Comparison of ENCODE assay signal across 8 cellular contexts in the genomic region with DNA sequence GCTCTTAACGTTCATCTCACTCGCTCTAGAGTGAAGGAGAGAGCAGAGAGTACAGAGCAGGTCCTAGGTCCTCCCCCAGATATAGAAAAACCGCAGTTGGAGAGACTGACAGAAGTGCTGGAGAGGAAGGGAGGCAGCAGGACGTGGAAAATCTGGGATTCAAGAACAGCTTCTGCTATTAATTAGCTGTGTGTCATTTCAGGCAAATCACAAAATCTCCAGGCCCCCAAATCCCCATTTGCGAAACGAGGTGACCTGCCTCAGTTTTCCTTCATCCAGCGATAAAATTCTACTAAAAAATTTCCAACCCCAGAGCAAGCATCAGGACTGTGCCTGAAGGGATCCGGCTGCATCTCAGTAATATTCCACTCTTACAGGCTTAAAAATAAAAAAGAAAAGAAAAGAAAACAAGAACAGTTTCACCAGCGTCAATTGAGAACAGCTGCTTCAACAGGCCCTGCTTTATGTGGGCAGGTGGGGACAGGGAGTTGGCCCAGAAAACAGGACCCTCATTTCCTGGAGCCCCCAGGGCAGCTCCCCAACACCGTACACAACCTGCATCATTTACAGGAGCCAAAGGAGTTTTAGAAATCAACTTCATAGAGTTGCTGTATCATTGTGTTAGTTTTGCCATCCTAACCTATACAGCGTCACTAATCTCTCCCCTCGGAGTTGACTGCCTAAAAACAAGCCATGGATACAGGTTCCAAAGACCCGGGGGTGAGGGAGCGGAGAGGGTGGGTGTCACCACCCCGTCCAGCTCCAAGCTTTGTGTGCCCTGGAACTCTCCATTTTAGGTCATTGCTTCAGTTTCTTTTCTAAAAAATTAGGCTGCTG. TPM values are rescaled to one million over a fixed set of nuclear protein-coding genes. Genes with fewer than 3 reads are reported as not detected.
A peak's percentile ranks its signal among the peaks of the same experiment; 100 is the strongest.
DNase-seq lines count a peak whose midpoint lies in the region; ATAC-seq and TF ChIP-seq lines count a peak whose summit lies in the region.

No MANE protein-coding gene starts in this region.

- H3K27me3 ChIP-seq in AG04450 (ENCODE audit: control insufficient read depth, insufficient read depth, low read length) (no peaks in the 10 kb centered on the region), neural cell (ENCODE audit: insufficient read depth, low read depth, low read length) (no peaks in the 10 kb centered on the region)
- H3K27me3 ChIP-seq in effector memory CD4-positive, alpha-beta T cell (replicated peaks; ENCODE audit: control insufficient read depth, insufficient read depth, low read length, poor library complexity, severe bottlenecking), result no peaks in the 10 kb centered on the region

- CTCF ChIA-PET in AG04450 (lab: Charles Lee), result interaction anchor here (0.6 to 4.5 kb wide), 8 partner anchors 8 to 727 kb away, joined by 3 to 18 read pairs (median 5); no protein-coding TSS in a partner anchor

- no peak for TF ChIP-seq EP300 in neural cell (conservative IDR thresholded peaks at IDR 0.05; ENCODE audit: poor library complexity, severe bottlenecking)

- TF ChIP-seq CTCF in AG04450 (IDR thresholded peaks at IDR 0.05; ENCODE audit: low read depth, low read length) (no peak), neural cell (IDR thresholded peaks at IDR 0.05; ENCODE audit: poor library complexity, severe bottlenecking) (no peak)

- peaks cover 92% of the 10 kb centered on the region for H3K79me2 ChIP-seq in neural cell (replicated peaks; ENCODE audit: insufficient read depth, low read length)

- no peaks in the 10 kb centered on the region for H3K9me2 ChIP-seq in neural cell (ENCODE audit: insufficient read depth, low read length)

- peaks cover 12% of the 10 kb centered on the region for H3K4me1 ChIP-seq in effector memory CD4-positive, alpha-beta T cell (ENCODE audit: control insufficient read depth, insufficient read depth, low read length, poor library complexity, severe bottlenecking)

- H3K27ac ChIP-seq in AG04450 (ENCODE audit: low read depth, low read length), result peak overlapping the region; percentile 95
- peak overlapping the region; percentile 98 for H3K27ac ChIP-seq in effector memory CD4-positive, alpha-beta T cell (ENCODE audit: insufficient read depth, low read length, poor library complexity, severe bottlenecking)
- H3K27ac ChIP-seq in neural cell (ENCODE audit: low read length), result peak overlapping the region; percentile 99

- H3K4me3 ChIP-seq in AG04450 (ENCODE audit: low read depth, low read length), result peak overlapping the region; percentile 45
- peak overlapping the region; percentile 50 for H3K4me3 ChIP-seq in effector memory CD4-positive, alpha-beta T cell (ENCODE audit: insufficient read depth, low read depth, low read length, poor library complexity, severe bottlenecking)
- H3K4me3 ChIP-seq in neural cell (ENCODE audit: low read length), result peak overlapping the region; percentile 63

- peaks cover 13% of the 10 kb centered on the region for H3F3A ChIP-seq in neural cell (ENCODE audit: insufficient read depth, low read length, poor library complexity, severe bottlenecking)

- DNase-seq in AG04450 (ENCODE audit: low read depth, low spot score), result no peak
- peak; percentile 36 for DNase-seq in NCI-H82 treated with DMSO at 0.1 percent for 48 hours (lab: John Stamatoyannopoulos, UW; ENCODE audit: unreplicated experiment)
- DNase-seq in effector memory CD4-positive, alpha-beta T cell, result no peak
- no peak for DNase-seq in NCI-H510A (lab: John Stamatoyannopoulos, UW)
- no peak for DNase-seq in NCI-H1436 (lab: John Stamatoyannopoulos, UW)

- H4K20me1 ChIP-seq in neural cell (ENCODE audit: insufficient read depth), result peaks cover 18% of the 10 kb centered on the region

- H3K4me2 ChIP-seq in neural cell (ENCODE audit: low read length), result peak overlapping the region; percentile 98

- H3K9ac ChIP-seq in neural cell (ENCODE audit: low read length), result peak overlapping the region; percentile 84

- H3K9me3 ChIP-seq in AG04450 (ENCODE audit: control insufficient read depth, insufficient read depth, low read length), result no peaks in the 10 kb centered on the region; the same call in 1 of the 2 replicates
- H3K9me3 ChIP-seq in effector memory CD4-positive, alpha-beta T cell (ENCODE audit: control insufficient read depth, low read length), result no peaks in the 10 kb centered on the region
- no peaks in the 10 kb centered on the region for H3K9me3 ChIP-seq in neural cell (ENCODE audit: low read length)

- ATAC-seq in GM19035 (IDR thresholded peaks at IDR 0.05; ENCODE audit: unreplicated experiment) (peak; percentile 0), GM21825 (IDR thresholded peaks at IDR 0.05; ENCODE audit: unreplicated experiment) (no peak)

- POLR2A ChIA-PET in AG04450 (lab: Yijun Ruan, JAX), result interaction anchor here (0.6 to 21.9 kb wide), 16 partner anchors 7 to 221 kb away, joined by 3 to 999 read pairs (median 12); partner anchors contain the start of genes NEAT1, SCYL1 and SLC25A45

- no peak for TF ChIP-seq RAD21 in neural cell (conservative IDR thresholded peaks at IDR 0.05)

- H3K36me3 ChIP-seq in effector memory CD4-positive, alpha-beta T cell (ENCODE audit: control insufficient read depth, insufficient read depth, low read length), result peaks cover 14% of the 10 kb centered on the region
- H3K36me3 ChIP-seq in neural cell (ENCODE audit: insufficient read depth, low read length), result no peaks in the 10 kb centered on the region

- H2AFZ ChIP-seq in neural cell (ENCODE audit: low read depth, low read length), result no peak overlapping the region

TF ChIP-seq in neural cell, 6 proteins besides CTCF, POLR2A, EP300 and RAD21:
- TF ChIP-seq POLR2AphosphoS5 (IDR thresholded peaks at IDR 0.05) (peak; percentile 27), MXI1 (conservative IDR thresholded peaks at IDR 0.05; ENCODE audit: poor library complexity, severe bottlenecking) (no peak), SMC3 (conservative IDR thresholded peaks at IDR 0.05; ENCODE audit: poor library complexity) (peak; percentile 0)

RNA-seq across cellular contexts. Expression of gene MALAT1, which starts 2.3 kb away (rescaled TPM):
- polyA plus RNA-seq in AG04450 (2011; rRNA removed), result 1,149 and 1,465 TPM in 2 replicates
- 15,934 and 21,970 TPM in 2 replicates for polyA minus RNA-seq in AG04450 (2011; rRNA and poly(A)+ RNA removed)
- polyA plus RNA-seq in neural cell, result 1,383 and 1,630 TPM in 2 replicates
- polyA minus RNA-seq in neural cell, result 48,171 and 65,838 TPM in 2 replicates

RNA-seq across cellular contexts. Expression of gene SCYL1, which starts 28.4 kb away (rescaled TPM):
- polyA plus RNA-seq in AG04450 (2011; rRNA removed) (60.9 and 90.0 TPM in 2 replicates), neural cell (48.3 and 56.2 TPM in 2 replicates)
- 55.8 and 101 TPM in 2 replicates for polyA minus RNA-seq in AG04450 (2011; rRNA and poly(A)+ RNA removed)
- polyA minus RNA-seq in neural cell, result 35.3 and 55.3 TPM in 2 replicates
